ENCODE assay signal across 23 cellular contexts in genomic region chr14:99837822-99838221, GRCh38. TPM values are rescaled to one million over a fixed set of nuclear protein-coding genes. Genes with fewer than 3 reads are reported as not detected.
"Had no signal": no experiment of that assay in that cellular context is flagged by ENCODE, and none has a peak within 500 bp of the region (broad histone marks: within the 10 kb centered on the region; RNA-seq: fewer than 3 reads in every experiment).

No MANE protein-coding gene starts in this region.

- H3K4me1 Mint-ChIP-seq: immature natural killer cell had no signal

- H3K9me3 ChIP-seq: colonic mucosa, gastroesophageal sphincter, heart left ventricle, lower lobe of right lung had no signal

- H3K27ac ChIP-seq: colonic mucosa, epithelial cell of prostate, foreskin keratinocyte, gastroesophageal sphincter, heart left ventricle, hepatocyte had no signal

- H3K27me3 ChIP-seq: colonic mucosa, gastroesophageal sphincter, heart left ventricle, hepatocyte had no signal

- H3K4me3 ChIP-seq: colonic mucosa, gastroesophageal sphincter, heart left ventricle, hepatocyte, lower lobe of right lung had no signal

- ATAC-seq: effector memory CD8-positive, alpha-beta T cell; esophagus mucosa; foreskin keratinocyte; gastroesophageal sphincter; heart left ventricle; left colon; left ventricle myocardium superior; naive thymus-derived CD4-positive, alpha-beta T cell had no signal

- H3K9me3 Mint-ChIP-seq: dendritic cell treated with granulocyte-macrophage colony-stimulating factor and Interleukin-4, amounts not matched to agents 40 ng/mL and 50 ng/mL, for 4 days; effector memory CD8-positive, alpha-beta T cell; endodermal cell; immature natural killer cell had no signal

- H2AFZ ChIP-seq: hepatocyte had no signal

- DNase-seq: colonic mucosa; cortex of kidney; effector CD8-positive, alpha-beta T cell; effector memory CD8-positive, alpha-beta T cell; endodermal cell; erythroblast; foreskin keratinocyte; heart left ventricle; hypothalamus; immature natural killer cell; islet precursor cell; kidney; kidney glomerular epithelial cell; left colon; left ventricle myocardium superior; lower lobe of right lung; midbrain; naive thymus-derived CD4-positive, alpha-beta T cell had no signal

- H3K36me3 ChIP-seq: colonic mucosa, gastroesophageal sphincter, heart left ventricle, lower lobe of right lung had no signal

- H3K27ac Mint-ChIP-seq: dendritic cell treated with granulocyte-macrophage colony-stimulating factor and Interleukin-4, amounts not matched to agents 40 ng/mL and 50 ng/mL, for 4 days; effector memory CD8-positive, alpha-beta T cell; immature natural killer cell; naive thymus-derived CD4-positive, alpha-beta T cell had no signal

- H3K36me3 Mint-ChIP-seq: immature natural killer cell; naive thymus-derived CD4-positive, alpha-beta T cell had no signal

- H3K4me1 ChIP-seq: colonic mucosa, foreskin keratinocyte had no signal

- H3K4me3 Mint-ChIP-seq: dendritic cell treated with granulocyte-macrophage colony-stimulating factor and Interleukin-4, amounts not matched to agents 40 ng/mL and 50 ng/mL, for 4 days; effector memory CD8-positive, alpha-beta T cell; immature natural killer cell; naive thymus-derived CD4-positive, alpha-beta T cell had no signal

RNA-seq across cellular contexts. Expression of gene EML1, which starts 44.6 kb away (rescaled TPM):
- total RNA-seq: naive thymus-derived CD4-positive, alpha-beta T cell had no signal
